8 cellular contexts compared by ENCODE assay signal in genomic region chrX:73562986-73563739, GRCh38. TPM values are rescaled to one million over a fixed set of nuclear protein-coding genes. Genes with fewer than 3 reads are reported as not detected.
DNase-seq lines count a peak whose midpoint lies in the region; ATAC-seq and TF ChIP-seq lines count a peak whose summit lies in the region.

TSS of gene CHIC1 (plus strand) at chrX:73563197. CDS start at chrX:73563285, 88 bp downstream.

- H3K36me3 ChIP-seq in mesenchymal stem cell (ENCODE audit: control insufficient read depth in 1 of 2, insufficient read depth in 2 of 2, low read depth in 1 of 2, low read length in 2 of 2) = peaks cover 0 to 3% of the 10 kb centered on the region in 2 experiments

- H3K4me3 ChIP-seq in AG04450 (ENCODE audit: low read depth, low read length) (peak within 1 kb of the TSS; percentile 59), mesenchymal stem cell (ENCODE audit: insufficient read depth in 1 of 2, low read depth in 1 of 2, low read length in 2 of 2) (peak within 1 kb of the TSS; percentile 76 to 83)

- H2BK12ac ChIP-seq in mesenchymal stem cell (ENCODE audit: low read length in 2 of 2) = peak within 1 kb of the TSS in 1 of 2 experiments; percentile 39

- no peaks in the 10 kb centered on the region for H3K79me1 ChIP-seq in mesenchymal stem cell (replicated peaks; ENCODE audit: low read length, poor library complexity, severe bottlenecking)

- peak within 1 kb of the TSS; percentile 99 for H4K8ac ChIP-seq in mesenchymal stem cell (ENCODE audit: low read length)

- H3K27ac ChIP-seq in AG04450 (ENCODE audit: low read depth, low read length) = peak within 1 kb of the TSS; percentile 75
- peak within 1 kb of the TSS; percentile 72 for H3K27ac ChIP-seq in mesenchymal stem cell (ENCODE audit: low read length, poor library complexity, severe bottlenecking)

- TF ChIP-seq CTCF in AG04450 (IDR thresholded peaks at IDR 0.05; ENCODE audit: low read depth, low read length) = no peak

- H3K4me1 ChIP-seq in mesenchymal stem cell (ENCODE audit: control insufficient read depth, insufficient read depth, low read depth, low read length) = no peaks in the 10 kb centered on the region

- H3K9ac ChIP-seq in mesenchymal stem cell (ENCODE audit: low read length) = peak within 1 kb of the TSS; percentile 97

- no peak within 1 kb of the TSS for H2BK5ac ChIP-seq in mesenchymal stem cell (ENCODE audit: low read depth, low read length, poor library complexity, severe bottlenecking)

- H3K27me3 ChIP-seq in AG04450 (ENCODE audit: control insufficient read depth, insufficient read depth, low read length) = no peaks in the 10 kb centered on the region
- H3K27me3 ChIP-seq in mesenchymal stem cell (ENCODE audit: control insufficient read depth in 1 of 2, insufficient read depth in 1 of 2, low read length in 2 of 2) = no peaks in the 10 kb centered on the region

- H3K4me2 ChIP-seq in mesenchymal stem cell (ENCODE audit: low read length, poor library complexity, severe bottlenecking) = peak within 1 kb of the TSS; percentile 63

- no peak within 1 kb of the TSS for H3K23ac ChIP-seq in mesenchymal stem cell (ENCODE audit: low read length in 2 of 2)

- no peak within 1 kb of the TSS for H2BK15ac ChIP-seq in mesenchymal stem cell (ENCODE audit: low read depth, poor library complexity, severe bottlenecking)

- ATAC-seq in GM18909 (IDR thresholded peaks at IDR 0.05; ENCODE audit: poor library complexity, unreplicated experiment) (peak; percentile 65), HG03175 (IDR thresholded peaks at IDR 0.05; ENCODE audit: unreplicated experiment) (peak; percentile 70)

- H4K91ac ChIP-seq in mesenchymal stem cell (ENCODE audit: low read length) = peak within 1 kb of the TSS; percentile 86

- CTCF ChIA-PET in AG04450 (lab: Charles Lee) = no interaction called here

- H3K9me3 ChIP-seq in AG04450 (ENCODE audit: control insufficient read depth, insufficient read depth, low read length) (no peaks in the 10 kb centered on the region), mesenchymal stem cell (ENCODE audit: control insufficient read depth, low read length) (no peaks in the 10 kb centered on the region)

- peak within 1 kb of the TSS; percentile 61 for H2AFZ ChIP-seq in mesenchymal stem cell (ENCODE audit: low read depth, low read length)

- DNase-seq in AG04450 (ENCODE audit: low read depth, low spot score) (peak; percentile 36), NCI-H524 (lab: John Stamatoyannopoulos, UW) (peak; percentile 78 to 90), mesenchymal stem cell (peak; percentile 69)
- peak; percentile 83 for DNase-seq in activated CD8-positive, alpha-beta memory T cell treated with anti-CD3 and anti-CD28 coated beads for 24 hours
- peak; percentile 58 for DNase-seq in effector CD8-positive, alpha-beta T cell (lab: John Stamatoyannopoulos, UW)
- DNase-seq in stimulated activated CD8-positive, alpha-beta memory T cell treated with anti-CD3 and anti-CD28 coated beads, Interleukin-12 subunit alpha, Interleukin-12 subunit beta, amount 100 ng/mL, for 1 hour (ENCODE audit: low read depth) = peak; percentile 54

- peak within 1 kb of the TSS; percentile 49 for H2BK120ac ChIP-seq in mesenchymal stem cell (ENCODE audit: low read depth, low read length)

- no peak within 1 kb of the TSS for H2AK5ac ChIP-seq in mesenchymal stem cell (ENCODE audit: low read length, severe bottlenecking)

- POLR2A ChIA-PET in AG04450 (lab: Yijun Ruan, JAX) = no interaction called here

- H3K14ac ChIP-seq in mesenchymal stem cell (ENCODE audit: low read length in 2 of 2) = peak within 1 kb of the TSS in 1 of 2 experiments; percentile 97

- 1% methylated on average over 43 of the region's 51 CpGs for WGBS in mesenchymal stem cell

- H3K18ac ChIP-seq in mesenchymal stem cell (ENCODE audit: low read depth in 1 of 2, low read length in 2 of 2) = peak within 1 kb of the TSS; percentile 54 to 97

- H3K4ac ChIP-seq in mesenchymal stem cell (ENCODE audit: low read depth in 1 of 2, low read length in 2 of 2) = peak within 1 kb of the TSS; percentile 75 to 91

RNA-seq across cellular contexts. Expression of gene CHIC1, which starts in this region (rescaled TPM):
- 7.3 and 10.6 TPM in 2 replicates for polyA plus RNA-seq in AG04450 (2011; rRNA removed)
- 9.7 and 11.3 TPM in 2 replicates for polyA minus RNA-seq in AG04450 (2011; rRNA and poly(A)+ RNA removed)
- polyA plus RNA-seq in mesenchymal stem cell (2013, experiment 1 of 2) = 6.5 TPM
- 6.9 TPM for polyA plus RNA-seq in mesenchymal stem cell (2013, experiment 2 of 2)

Comparison
In these comparisons a context has a peak if more than half of its experiments do, and no peak if none do; other contexts are left out.
1. Peak in every context shown above with its lines: DNase-seq, ATAC-seq, H3K4me3 ChIP-seq and H3K27ac ChIP-seq.